Comparison of ENCODE assay signal across 8 cellular contexts in the genomic region with DNA sequence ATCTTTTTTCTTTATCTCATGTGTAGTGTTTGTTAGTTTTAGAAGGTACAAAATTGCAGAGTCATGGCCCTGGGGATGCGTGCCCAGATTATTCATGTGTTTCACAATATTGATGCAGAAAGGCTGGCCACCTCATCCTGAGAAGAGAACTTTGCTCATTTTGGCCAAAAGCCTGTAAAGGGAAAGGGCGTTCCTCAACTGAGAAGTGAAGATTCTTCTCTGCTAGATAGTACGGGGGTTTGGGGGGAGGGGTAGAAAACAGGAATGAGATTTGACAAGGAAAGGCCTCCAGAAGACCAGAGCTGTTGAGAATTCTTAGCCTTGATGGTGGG. TPM values are rescaled to one million over a fixed set of nuclear protein-coding genes. Genes with fewer than 3 reads are reported as not detected.
A peak's percentile ranks its signal among the peaks of the same experiment; 100 is the strongest.
DNase-seq lines count a peak whose midpoint lies in the region; ATAC-seq, FAIRE-seq and TF ChIP-seq lines count a peak whose summit lies in the region.

No MANE protein-coding gene starts in this region.

- DNase-seq in kidney: no peak
- DNase-seq in type B pancreatic cell (ENCODE audit: extremely low spot score, unreplicated experiment): no peak
- no peak for DNase-seq in natural killer cell treated with Interleukin-12 subunit alpha and Interleukin-12 subunit beta and Interleukin-15 and Interleukin-18, amount 100 ng/mL, for 72 hours (ENCODE audit: low spot score)
- DNase-seq in NCI-H1694 (lab: John Stamatoyannopoulos, UW): no peak

- peak overlapping the region; percentile 33 to 41 for H3K27ac ChIP-seq in kidney (ENCODE audit: low read depth in 2 of 2, low read length in 2 of 2)

- peak overlapping the region; percentile 59 to 88 (median 85) for H3K4me3 Mint-ChIP-seq in brain
- H3K4me3 Mint-ChIP-seq in type B pancreatic cell: peak overlapping the region; percentile 95
- H3K4me3 Mint-ChIP-seq in natural killer cell treated with Interleukin-12 subunit alpha and Interleukin-12 subunit beta and Interleukin-15 and Interleukin-18, amount 100 ng/mL, for 72 hours: no peak overlapping the region

- H3K4me1 ChIP-seq in ES-I3 (ENCODE audit: insufficient read depth, low read length) (peaks cover 17% of the 10 kb centered on the region), kidney (ENCODE audit: control insufficient read depth in 1 of 2, insufficient read depth in 1 of 2, low read depth in 1 of 2, low read length in 2 of 2) (no peaks in the 10 kb centered on the region)

- H3K27ac Mint-ChIP-seq in brain: peak overlapping the region in 4 of 5 experiments; percentile 77 to 87 (median 81)
- H3K27ac Mint-ChIP-seq in type B pancreatic cell: peak overlapping the region; percentile 85
- H3K27ac Mint-ChIP-seq in natural killer cell treated with Interleukin-12 subunit alpha and Interleukin-12 subunit beta and Interleukin-15 and Interleukin-18, amount 100 ng/mL, for 72 hours: no peak overlapping the region

- ATAC-seq in HG03354 (IDR thresholded peaks at IDR 0.05; ENCODE audit: poor library complexity, severe bottlenecking, unreplicated experiment): peak; percentile 40
- no peak for ATAC-seq in natural killer cell treated with Interleukin-12 subunit alpha and Interleukin-12 subunit beta and Interleukin-15 and Interleukin-18, amount 100 ng/mL, for 72 hours
- ATAC-seq in HG02759 (IDR thresholded peaks at IDR 0.05; ENCODE audit: unreplicated experiment): no peak

- no peak for FAIRE-seq in kidney (lab: Jason Lieb, UNC)

- peaks cover 36% of the 10 kb centered on the region for H3K27me3 Mint-ChIP-seq in brain
- H3K27me3 Mint-ChIP-seq in type B pancreatic cell: peaks cover 9% of the 10 kb centered on the region
- H3K27me3 Mint-ChIP-seq in natural killer cell treated with Interleukin-12 subunit alpha and Interleukin-12 subunit beta and Interleukin-15 and Interleukin-18, amount 100 ng/mL, for 72 hours: no peaks in the 10 kb centered on the region

- no peak for TF ChIP-seq CTCF in brain (conservative IDR thresholded peaks at IDR 0.05)
- no peak for TF ChIP-seq CTCF in kidney (IDR thresholded peaks at IDR 0.05; ENCODE audit: borderline replicate concordance, extremely low read depth, insufficient read depth)
- no peak for TF ChIP-seq CTCF in type B pancreatic cell (conservative IDR thresholded peaks at IDR 0.05)

- H3K4me1 Mint-ChIP-seq in brain (peaks cover 44% of the 10 kb centered on the region), type B pancreatic cell (ENCODE audit: unreplicated experiment) (peaks cover 17% of the 10 kb centered on the region)
- H3K4me1 Mint-ChIP-seq in natural killer cell treated with Interleukin-12 subunit alpha and Interleukin-12 subunit beta and Interleukin-15 and Interleukin-18, amount 100 ng/mL, for 72 hours (ENCODE audit: low read depth in 2 of 2): no peaks in the 10 kb centered on the region

- intact Hi-C loops in kidney (cut with DNase I): no loop called here

- peak overlapping the region in 1 of 2 donors; percentile 68 for H3K4me3 ChIP-seq in kidney (ENCODE audit: low read length in 2 of 2)

- peak overlapping the region; percentile 99 for H3K9ac ChIP-seq in ES-I3 (ENCODE audit: low read depth, low read length)
- no peak overlapping the region for H3K9ac ChIP-seq in kidney (ENCODE audit: low read length in 2 of 2)

- H3K9me3 ChIP-seq in ES-I3 (ENCODE audit: control insufficient read depth, insufficient read depth, low read length) (no peaks in the 10 kb centered on the region), kidney (ENCODE audit: control insufficient read depth in 1 of 2, low read length in 2 of 2) (no peaks in the 10 kb centered on the region)

- H3K9me3 Mint-ChIP-seq in brain (peaks cover 0 to 3% (median 0%) of the 10 kb centered on the region in 5 experiments), type B pancreatic cell (peaks cover 4% of the 10 kb centered on the region)
- peaks cover 3% of the 10 kb centered on the region for H3K9me3 Mint-ChIP-seq in natural killer cell treated with Interleukin-12 subunit alpha and Interleukin-12 subunit beta and Interleukin-15 and Interleukin-18, amount 100 ng/mL, for 72 hours

- H3K36me3 Mint-ChIP-seq in brain (no peaks in the 10 kb centered on the region), type B pancreatic cell (peaks cover 21% of the 10 kb centered on the region)
- no peaks in the 10 kb centered on the region for H3K36me3 Mint-ChIP-seq in natural killer cell treated with Interleukin-12 subunit alpha and Interleukin-12 subunit beta and Interleukin-15 and Interleukin-18, amount 100 ng/mL, for 72 hours

- H3K36me3 ChIP-seq in ES-I3 (ENCODE audit: insufficient read depth, low read length) (peaks cover 3% of the 10 kb centered on the region; the same call in 1 of the 2 replicates), kidney (ENCODE audit: control insufficient read depth in 1 of 2, insufficient read depth in 2 of 2, low read length in 2 of 2) (no peaks in the 10 kb centered on the region)

RNA-seq across cellular contexts. Expression of gene MGST1, which starts 1.7 kb away (rescaled TPM):
- polyA plus RNA-seq in brain (ENCODE audit: insufficient read depth, low read depth, low replicate concordance): 81.6 TPM
- total RNA-seq in kidney: 98.6 TPM
- polyA plus RNA-seq in kidney (ENCODE audit: insufficient read depth, low read depth, low replicate concordance): 350 TPM
- 71.6 and 150 TPM in 2 replicates for total RNA-seq in type B pancreatic cell (ENCODE audit: low replicate concordance)
- total RNA-seq in natural killer cell treated with Interleukin-12 subunit alpha and Interleukin-12 subunit beta and Interleukin-15 and Interleukin-18, amount 100 ng/mL, for 72 hours: 10 to 100 TPM; 11.3 to 13.8 TPM

Comparison
In these comparisons a context has a peak if more than half of its experiments do, and no peak if none do; other contexts are left out.
1. H3K27ac Mint-ChIP-seq: peak in brain (4 of 5) and type B pancreatic cell (single experiment); none in natural killer cell treated with Interleukin-12 subunit alpha and Interleukin-12 subunit beta and Interleukin-15 and Interleukin-18, amount 100 ng/mL, for 72 hours (0 of 2).